19 cellular contexts compared by ENCODE assay signal in genomic region chr14:99435327-99435726, GRCh38.
"Had no signal": no experiment of that assay in that cellular context is flagged by ENCODE, and none has a peak within 500 bp of the region (broad histone marks: within the 10 kb centered on the region; RNA-seq: fewer than 3 reads in every experiment).

No MANE protein-coding gene starts in this region.

- H3K36me3 ChIP-seq: colonic mucosa had no signal

- H3K27me3 ChIP-seq: brain microvascular endothelial cell, colonic mucosa, gastrocnemius medialis, tibial artery, vagina had no signal

- H3K9me3 ChIP-seq: colonic mucosa, gastrocnemius medialis, tibial artery, vagina had no signal

- H3K4me3 Mint-ChIP-seq: activated CD4-positive, alpha-beta T cell treated with anti-CD3 and anti-CD28 coated beads, Interleukin-2, amount 10 ng/mL, durations not matched to agents 24 days and 14 days; activated CD8-positive, alpha-beta T cell treated with anti-CD3 and anti-CD28 coated beads for 36 hours; activated naive CD4-positive, alpha-beta T cell treated with anti-CD3 and anti-CD28 coated beads, Interleukin-2, amount 10 ng/mL, durations not matched to agents 7 days and 5 days; mesothelial cell of epicardium had no signal

- H3K4me1 ChIP-seq: colonic mucosa, vagina had no signal

- H3K27me3 Mint-ChIP-seq: activated CD4-positive, alpha-beta T cell treated with anti-CD3 and anti-CD28 coated beads, Interleukin-2, amount 10 ng/mL, durations not matched to agents 24 days and 14 days; activated CD8-positive, alpha-beta T cell treated with anti-CD3 and anti-CD28 coated beads for 36 hours; activated naive CD4-positive, alpha-beta T cell treated with anti-CD3 and anti-CD28 coated beads, Interleukin-2, amount 10 ng/mL, durations not matched to agents 7 days and 5 days had no signal

- H3K4me3 ChIP-seq: colonic mucosa, gastrocnemius medialis, tibial artery, vagina had no signal

- H3K27ac Mint-ChIP-seq: mesothelial cell of epicardium had no signal

- H3K27ac ChIP-seq: brain microvascular endothelial cell, colonic mucosa, gastrocnemius medialis, tibial artery, vagina had no signal

- H3K9me3 Mint-ChIP-seq: activated CD4-positive, alpha-beta T cell treated with anti-CD3 and anti-CD28 coated beads, Interleukin-2, amount 10 ng/mL, durations not matched to agents 24 days and 14 days; activated CD8-positive, alpha-beta T cell treated with anti-CD3 and anti-CD28 coated beads for 36 hours; activated naive CD4-positive, alpha-beta T cell treated with anti-CD3 and anti-CD28 coated beads, Interleukin-2, amount 10 ng/mL, durations not matched to agents 7 days and 5 days; mesothelial cell of epicardium had no signal

- ATAC-seq: activated CD8-positive, alpha-beta T cell treated with anti-CD3 and anti-CD28 coated beads for 36 hours; gastrocnemius medialis had no signal

- DNase-seq: activated CD4-positive, alpha-beta T cell treated with anti-CD3 and anti-CD28 coated beads, Interleukin-2, amount 10 ng/mL, durations not matched to agents 24 days and 14 days; activated CD8-positive, alpha-beta T cell treated with anti-CD3 and anti-CD28 coated beads for 36 hours; activated naive CD4-positive, alpha-beta T cell treated with anti-CD3 and anti-CD28 coated beads, Interleukin-2, amount 10 ng/mL, durations not matched to agents 7 days and 5 days; activated T-cell treated with anti-CD3 and anti-CD28 coated beads, Interleukin-2, amount 50 U/mL, for 1 hour; aorta; brain microvascular endothelial cell; central memory CD4-positive, alpha-beta T cell; colonic mucosa; gastrocnemius medialis; head of caudate nucleus; occipital lobe; posterior cingulate gyrus; retina; stimulated activated CD8-positive, alpha-beta memory T cell treated with anti-CD3 and anti-CD28 coated beads, Interleukin-4, amount 100 ng/mL, for 48 hours; stimulated activated naive CD4-positive, alpha-beta T cell treated with Interleukin-2 at 50 U/mL for 16 hours; substantia nigra; tibial artery had no signal
